In the genomic region with DNA sequence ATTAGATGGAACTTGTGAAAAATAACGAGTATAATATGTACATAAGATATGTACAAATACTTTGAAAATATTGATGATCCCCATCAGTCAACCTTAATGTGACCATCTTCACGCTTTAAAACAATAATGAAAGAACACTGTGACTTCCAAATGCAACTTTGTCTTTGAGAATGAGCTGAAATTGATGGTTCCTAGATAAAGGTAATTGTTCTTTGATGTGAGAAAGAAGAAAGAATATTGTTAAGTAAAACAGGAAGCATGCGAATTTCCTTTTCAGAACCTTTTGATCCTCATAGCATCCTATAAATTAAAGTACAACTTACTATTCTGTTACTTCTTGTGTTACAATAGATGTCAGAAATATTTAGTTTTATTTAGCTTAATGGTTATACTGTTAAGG, we compare ENCODE assay signal across 19 cellular contexts. TPM values are rescaled to one million over a fixed set of nuclear protein-coding genes. Genes with fewer than 3 reads are reported as not detected.
A peak's percentile ranks its signal among the peaks of the same experiment; 100 is the strongest.
DNase-seq lines count a peak whose midpoint lies in the region; ATAC-seq and TF ChIP-seq lines count a peak whose summit lies in the region.
"Had no signal": no experiment of that assay in that cellular context is flagged by ENCODE, and none has a peak within 500 bp of the region (broad histone marks: within the 10 kb centered on the region; RNA-seq: fewer than 3 reads in every experiment).

No MANE protein-coding gene starts in this region.

- no peaks in the 10 kb centered on the region for H3K9me3 Mint-ChIP-seq in activated naive CD4-positive, alpha-beta T cell treated with anti-CD3 and anti-CD28 coated beads, Interleukin-2, amount 50 U/mL, for 24 hours
- no peaks in the 10 kb centered on the region for H3K9me3 Mint-ChIP-seq in activated naive CD4-positive, alpha-beta T cell treated with anti-CD3 and anti-CD28 coated beads for 36 hours
- no peaks in the 10 kb centered on the region for H3K9me3 Mint-ChIP-seq in central memory CD8-positive, alpha-beta T cell
- H3K9me3 Mint-ChIP-seq: CD8-positive, alpha-beta T cell; IgD-negative memory B cell had no signal

- H3K4me3 Mint-ChIP-seq in activated naive CD4-positive, alpha-beta T cell treated with anti-CD3 and anti-CD28 coated beads, Interleukin-2, amount 50 U/mL, for 24 hours = peak overlapping the region; percentile 48
- H3K4me3 Mint-ChIP-seq in activated naive CD4-positive, alpha-beta T cell treated with anti-CD3 and anti-CD28 coated beads for 36 hours = no peak overlapping the region
- H3K4me3 Mint-ChIP-seq in central memory CD8-positive, alpha-beta T cell = no peak overlapping the region
- H3K4me3 Mint-ChIP-seq: CD8-positive, alpha-beta T cell; IgD-negative memory B cell had no signal

- TF ChIP-seq CTCF in OCI-LY3 (IDR thresholded peaks at IDR 0.05; ENCODE audit: low read depth, low read length) (no peak), GM13977 (IDR thresholded peaks at IDR 0.05; ENCODE audit: extremely low read depth, insufficient read depth, missing control alignments) (no peak)

- H3K27ac ChIP-seq in OCI-LY3 (ENCODE audit: low read length) = no peak overlapping the region
- H3K27ac ChIP-seq: BLaER1 treated with 17β-estradiol and CSF1 and Interleukin-3, amounts not matched to agents 10 nM and 100 nM had no signal

- no peak overlapping the region for H3K4me2 ChIP-seq in OCI-LY3 (ENCODE audit: low read length)
- H3K4me2 ChIP-seq: BLaER1 treated with 17β-estradiol and CSF1 and Interleukin-3, amounts not matched to agents 10 nM and 100 nM had no signal

- H3K27ac Mint-ChIP-seq in activated naive CD4-positive, alpha-beta T cell treated with anti-CD3 and anti-CD28 coated beads, Interleukin-2, amount 50 U/mL, for 24 hours = peak overlapping the region; percentile 55
- H3K27ac Mint-ChIP-seq in activated naive CD4-positive, alpha-beta T cell treated with anti-CD3 and anti-CD28 coated beads for 36 hours = no peak overlapping the region
- H3K27ac Mint-ChIP-seq in central memory CD8-positive, alpha-beta T cell (ENCODE audit: low read depth) = no peak overlapping the region
- H3K27ac Mint-ChIP-seq: CD8-positive, alpha-beta T cell; IgD-negative memory B cell had no signal

- H3K9me3 ChIP-seq in OCI-LY3 (ENCODE audit: insufficient read depth, low read length) = no peaks in the 10 kb centered on the region
- H3K9me3 ChIP-seq: BLaER1 treated with 17β-estradiol and CSF1 and Interleukin-3, amounts not matched to agents 10 nM and 100 nM; HAP-1 had no signal

- CTCF ChIA-PET in activated naive CD4-positive, alpha-beta T cell treated with anti-CD3 and anti-CD28 coated beads for 36 hours (lab: Charles Lee) = interaction anchor here (0.8 kb wide), 1 partner anchor 143 kb away, joined by 3 read pairs; no protein-coding TSS in a partner anchor

- no peaks in the 10 kb centered on the region for H3K27me3 ChIP-seq in OCI-LY3 (ENCODE audit: low read depth, low read length)
- H3K27me3 ChIP-seq: BLaER1 treated with 17β-estradiol and CSF1 and Interleukin-3, amounts not matched to agents 10 nM and 100 nM had no signal

- DNase-seq in activated naive CD4-positive, alpha-beta T cell treated with anti-CD3 and anti-CD28 coated beads for 36 hours = no peak
- no peak for DNase-seq in central memory CD8-positive, alpha-beta T cell (ENCODE audit: low spot score in 2 of 2)
- DNase-seq in GM13977 (ENCODE audit: low spot score) (no peak), NCI-H526 (lab: John Stamatoyannopoulos, UW) (no peak), posterior cingulate gyrus (no peak)
- DNase-seq: ACHN; CD8-positive, alpha-beta T cell; COR-L47; DMS153; DMS79 treated with DMSO at 0.1 percent for 48 hours; GDM1 had no signal

- 0 out of 2 replicates have a peak overlapping the region, but pooled peaks have one; percentile 5 for H2AFZ ChIP-seq in OCI-LY3 (ENCODE audit: low read depth, low read length)

- no peaks in the 10 kb centered on the region for H4K20me1 ChIP-seq in OCI-LY3 (ENCODE audit: insufficient read depth, low read length)
- H4K20me1 ChIP-seq: BLaER1 treated with 17β-estradiol and CSF1 and Interleukin-3, amounts not matched to agents 10 nM and 100 nM had no signal

- no peaks in the 10 kb centered on the region for H3K27me3 Mint-ChIP-seq in activated naive CD4-positive, alpha-beta T cell treated with anti-CD3 and anti-CD28 coated beads, Interleukin-2, amount 50 U/mL, for 24 hours
- H3K27me3 Mint-ChIP-seq in activated naive CD4-positive, alpha-beta T cell treated with anti-CD3 and anti-CD28 coated beads for 36 hours (ENCODE audit: low read depth) = no peaks in the 10 kb centered on the region
- H3K27me3 Mint-ChIP-seq in central memory CD8-positive, alpha-beta T cell = no peaks in the 10 kb centered on the region

- no peak overlapping the region for H3K4me3 ChIP-seq in OCI-LY3 (ENCODE audit: low read length)
- H3K4me3 ChIP-seq: BLaER1 treated with 17β-estradiol and CSF1 and Interleukin-3, amounts not matched to agents 10 nM and 100 nM; HAP-1 had no signal

- peaks cover 6% of the 10 kb centered on the region for H3K36me3 Mint-ChIP-seq in activated naive CD4-positive, alpha-beta T cell treated with anti-CD3 and anti-CD28 coated beads, Interleukin-2, amount 50 U/mL, for 24 hours
- peaks cover 19% of the 10 kb centered on the region for H3K36me3 Mint-ChIP-seq in activated naive CD4-positive, alpha-beta T cell treated with anti-CD3 and anti-CD28 coated beads for 36 hours (ENCODE audit: low read depth)
- H3K36me3 Mint-ChIP-seq in central memory CD8-positive, alpha-beta T cell (ENCODE audit: insufficient read depth) = no peaks in the 10 kb centered on the region
- H3K36me3 Mint-ChIP-seq: CD8-positive, alpha-beta T cell; IgD-negative memory B cell had no signal

- H3K9ac ChIP-seq in OCI-LY3 (ENCODE audit: low read length) = no peak overlapping the region
- H3K9ac ChIP-seq: BLaER1 treated with 17β-estradiol and CSF1 and Interleukin-3, amounts not matched to agents 10 nM and 100 nM had no signal

- H3K79me2 ChIP-seq in OCI-LY3 (ENCODE audit: low read length) = no peaks in the 10 kb centered on the region

- intact Hi-C loops in activated naive CD4-positive, alpha-beta T cell treated with anti-CD3 and anti-CD28 coated beads for 36 hours (cut with micrococcal nuclease) = no loop called here
- intact Hi-C loops in posterior cingulate gyrus (cut with DNase I) = no loop called here

- H3K4me1 ChIP-seq in OCI-LY3 (ENCODE audit: low read length) = no peaks in the 10 kb centered on the region; the same call in 1 of the 2 replicates
- H3K4me1 ChIP-seq: BLaER1 treated with 17β-estradiol and CSF1 and Interleukin-3, amounts not matched to agents 10 nM and 100 nM; HAP-1 had no signal

- in situ Hi-C loops in GM13977 (cut with MboI; ENCODE audit: low pct_unique_long_range_greater_than_20kb, low sequenced_read_pairs, unreplicated experiment) = no loop called here

- H3K4me1 Mint-ChIP-seq in activated naive CD4-positive, alpha-beta T cell treated with anti-CD3 and anti-CD28 coated beads, Interleukin-2, amount 50 U/mL, for 24 hours = peaks cover 28% of the 10 kb centered on the region
- H3K4me1 Mint-ChIP-seq in activated naive CD4-positive, alpha-beta T cell treated with anti-CD3 and anti-CD28 coated beads for 36 hours (ENCODE audit: low read depth) = peaks cover 21% of the 10 kb centered on the region
- no peaks in the 10 kb centered on the region for H3K4me1 Mint-ChIP-seq in central memory CD8-positive, alpha-beta T cell
- H3K4me1 Mint-ChIP-seq: IgD-negative memory B cell had no signal

- peak; percentile 28 for ATAC-seq in central memory CD8-positive, alpha-beta T cell (replicated peaks; ENCODE audit: extremely low read depth, poor library complexity, severe bottlenecking)
- ATAC-seq: CD8-positive, alpha-beta T cell had no signal

- H3K36me3 ChIP-seq in OCI-LY3 (replicated peaks; ENCODE audit: low read depth, low read length) = no peaks in the 10 kb centered on the region
- H3K36me3 ChIP-seq: BLaER1 treated with 17β-estradiol and CSF1 and Interleukin-3, amounts not matched to agents 10 nM and 100 nM; HAP-1 had no signal

RNA-seq across cellular contexts. Expression of gene IL2, which starts 22.2 kb away (rescaled TPM):
- 100 to 1,000 TPM; 142 to 147 TPM for total RNA-seq in activated naive CD4-positive, alpha-beta T cell treated with anti-CD3 and anti-CD28 coated beads for 36 hours
- total RNA-seq: A172, H1, HT1080 had no signal

RNA-seq across cellular contexts. Expression of gene ADAD1, which starts 55.5 kb away (rescaled TPM):
- not detected for total RNA-seq in activated naive CD4-positive, alpha-beta T cell treated with anti-CD3 and anti-CD28 coated beads for 36 hours
- total RNA-seq: A172; CD8-positive, alpha-beta T cell; H1; HT1080 had no signal
